Comparison of ENCODE assay signal across 1 cellular context in genomic region chr1:153422450-153423068, GRCh38.
TF ChIP-seq lines count a peak whose summit lies in the region.

No MANE protein-coding gene starts in this region.

TF ChIP-seq in endothelial cell of umbilical vein, 7 proteins besides CTCF, POLR2A, EP300 and RAD21:
- no peak for TF ChIP-seq EZH2 (IDR thresholded peaks at IDR 0.05; ENCODE audit: borderline replicate concordance, low read depth, low read length, severe bottlenecking)
- peak; percentile 41 for TF ChIP-seq JUN (IDR thresholded peaks at IDR 0.05; ENCODE audit: borderline replicate concordance, insufficient read depth, insufficient read length, low read depth)
